Comparison of ENCODE assay signal across 32 cellular contexts in genomic region chr5:34536699-34537098, GRCh38.
"Had no signal": no experiment of that assay in that cellular context is flagged by ENCODE, and none has a peak within 500 bp of the region (broad histone marks: within the 10 kb centered on the region; RNA-seq: fewer than 3 reads in every experiment).

No MANE protein-coding gene starts in this region.

- H3K27ac ChIP-seq: adrenal gland, body of pancreas, heart right ventricle, WERI-Rb-1 had no signal

- H3K36me3 Mint-ChIP-seq: activated naive CD4-positive, alpha-beta T cell treated with anti-CD3 and anti-CD28 coated beads, Interleukin-2, amount 50 U/mL, for 24 hours; activated naive CD8-positive, alpha-beta T cell treated with anti-CD3 and anti-CD28 coated beads for 36 hours had no signal

- H3K4me3 ChIP-seq: adrenal gland, body of pancreas, esophagus muscularis mucosa, gastroesophageal sphincter, heart right ventricle had no signal

- H3K4me1 Mint-ChIP-seq: activated B cell treated with CpG ODN at 0.5 μM for 24 hours had no signal

- H3K4me3 Mint-ChIP-seq: activated B cell treated with CpG ODN at 0.5 μM for 24 hours; activated CD4-positive, alpha-beta T cell treated with anti-CD3 and anti-CD28 coated beads, Interleukin-2, amount 10 ng/mL, durations not matched to agents 7 days and 5 days; activated CD8-positive, alpha-beta T cell treated with anti-CD3 and anti-CD28 coated beads for 36 hours; activated naive CD4-positive, alpha-beta T cell treated with anti-CD3 and anti-CD28 coated beads, Interleukin-2, amount 50 U/mL, for 24 hours; activated naive CD8-positive, alpha-beta T cell treated with anti-CD3 and anti-CD28 coated beads for 36 hours; activated naive CD8-positive, alpha-beta T cell treated with anti-CD3 and anti-CD28 coated beads, Interleukin-2, amount 50 U/mL, for 24 hours; effector memory CD8-positive, alpha-beta T cell; T-helper 17 cell; T-helper 2 cell treated with Interferon-gamma antibody and Interleukin-4, amounts not matched to agents 5 μg/mL and 100 μg/mL, for 36 hours had no signal

- H3K4me1 ChIP-seq: adrenal gland had no signal

- H3K27me3 ChIP-seq: adrenal gland, body of pancreas, esophagus muscularis mucosa, gastroesophageal sphincter, heart right ventricle had no signal

- H3K9me3 ChIP-seq: adrenal gland, body of pancreas, esophagus muscularis mucosa, gastroesophageal sphincter, heart right ventricle had no signal

- ATAC-seq: body of pancreas; effector memory CD8-positive, alpha-beta T cell; gastroesophageal sphincter; heart right ventricle; T-helper 17 cell had no signal

- H3K9me3 Mint-ChIP-seq: activated B cell treated with CpG ODN at 0.5 μM for 24 hours; activated CD4-positive, alpha-beta T cell treated with anti-CD3 and anti-CD28 coated beads, Interleukin-2, amount 10 ng/mL, durations not matched to agents 7 days and 5 days; activated CD8-positive, alpha-beta T cell treated with anti-CD3 and anti-CD28 coated beads for 36 hours; activated naive CD4-positive, alpha-beta T cell treated with anti-CD3 and anti-CD28 coated beads, Interleukin-2, amount 50 U/mL, for 24 hours; activated naive CD8-positive, alpha-beta T cell treated with anti-CD3 and anti-CD28 coated beads for 36 hours; activated naive CD8-positive, alpha-beta T cell treated with anti-CD3 and anti-CD28 coated beads, Interleukin-2, amount 50 U/mL, for 24 hours; activated T-cell treated with anti-CD3 and anti-CD28 coated beads, Interleukin-2, amount 50 U/mL, for 72 hours; effector memory CD8-positive, alpha-beta T cell; T-helper 2 cell treated with Interferon-gamma antibody and Interleukin-4, amounts not matched to agents 5 μg/mL and 100 μg/mL, for 36 hours had no signal

- H3K27ac Mint-ChIP-seq: activated B cell treated with CpG ODN at 0.5 μM for 24 hours; activated CD4-positive, alpha-beta T cell treated with anti-CD3 and anti-CD28 coated beads, Interleukin-2, amount 10 ng/mL, durations not matched to agents 7 days and 5 days; activated CD8-positive, alpha-beta T cell treated with anti-CD3 and anti-CD28 coated beads for 36 hours; activated T-cell treated with anti-CD3 and anti-CD28 coated beads, Interleukin-2, amount 50 U/mL, for 72 hours; effector memory CD8-positive, alpha-beta T cell; T-helper 17 cell; T-helper 2 cell treated with Interferon-gamma antibody and Interleukin-4, amounts not matched to agents 5 μg/mL and 100 μg/mL, for 36 hours had no signal

- H3K36me3 ChIP-seq: adrenal gland, esophagus muscularis mucosa, gastroesophageal sphincter, heart right ventricle, WERI-Rb-1 had no signal

- DNase-seq: activated B cell treated with CpG ODN at 0.5 μM for 24 hours; activated CD4-positive, alpha-beta T cell treated with anti-CD3 and anti-CD28 coated beads, Interleukin-2, amount 10 ng/mL, durations not matched to agents 7 days and 5 days; activated CD4-positive, alpha-beta T cell treated with anti-CD3 and anti-CD28 coated beads, Interleukin-2, amount 50 U/mL, for 4 hours; activated CD8-positive, alpha-beta memory T cell treated with anti-CD3 and anti-CD28 coated beads for 24 hours; activated gamma-delta T cell; activated naive CD4-positive, alpha-beta T cell treated with Interleukin-2 at 50 U/mL for 16 hours; activated naive CD8-positive, alpha-beta T cell treated with anti-CD3 and anti-CD28 coated beads for 36 hours; activated naive CD8-positive, alpha-beta T cell treated with anti-CD3 and anti-CD28 coated beads, Interleukin-2, amount 50 U/mL, for 24 hours; activated T-cell treated with anti-CD3 and anti-CD28 coated beads, Interleukin-2, amount 50 U/mL, for 1 hour; activated T-cell treated with anti-CD3 and anti-CD28 coated beads, Interleukin-2, amount 50 U/mL, for 72 hours; adrenal gland; amygdala; aorta; body of pancreas; caudate nucleus; cortex of kidney; dermis blood vessel endothelial cell; effector CD4-positive, alpha-beta T cell; effector memory CD8-positive, alpha-beta T cell; erythroblast; foreskin melanocyte; heart right ventricle; hippocampal formation; T-helper 1 cell; T-helper 17 cell; T1000; WERI-Rb-1 had no signal
